In genomic region chr15:73741401-73741836, GRCh38 we compare ENCODE assay signal across 22 cellular contexts. TPM values are rescaled to one million over a fixed set of nuclear protein-coding genes. Genes with fewer than 3 reads are reported as not detected.
DNase-seq lines count a peak whose midpoint lies in the region; ATAC-seq and TF ChIP-seq lines count a peak whose summit lies in the region.
"Had no signal": no experiment of that assay in that cellular context is flagged by ENCODE, and none has a peak within 500 bp of the region (broad histone marks: within the 10 kb centered on the region; RNA-seq: fewer than 3 reads in every experiment).

No MANE protein-coding gene starts in this region.

- in situ Hi-C loops in HAP-1 (cut with MboI; ENCODE audit: low sequenced_read_pairs) = no loop called here

- no peak overlapping the region for H3K4me3 ChIP-seq in HAP-1
- H3K4me3 ChIP-seq: GM23338, MG63, SJCRH30 had no signal

- peak; percentile 71 for ATAC-seq in sciatic nerve
- ATAC-seq in HG02973 (IDR thresholded peaks at IDR 0.05; ENCODE audit: unreplicated experiment) = no peak
- no peak for ATAC-seq in GM18517 (IDR thresholded peaks at IDR 0.05; ENCODE audit: unreplicated experiment)
- ATAC-seq: GM23338, Panc1 had no signal

- peak overlapping the region; percentile 28 for H3K27ac Mint-ChIP-seq in chondrocyte (ENCODE audit: unreplicated experiment)
- H3K27ac Mint-ChIP-seq: CD4-positive, CD25-positive, alpha-beta regulatory T cell; GM23338 had no signal

- H3K4me3 Mint-ChIP-seq in chondrocyte (ENCODE audit: unreplicated experiment) = no peak overlapping the region
- H3K4me3 Mint-ChIP-seq: CD4-positive, CD25-positive, alpha-beta regulatory T cell; GM23338 had no signal

- H3K36me3 Mint-ChIP-seq in chondrocyte (ENCODE audit: low read depth) = peaks cover 5% of the 10 kb centered on the region
- H3K36me3 Mint-ChIP-seq: CD4-positive, CD25-positive, alpha-beta regulatory T cell had no signal

- no peaks in the 10 kb centered on the region for H3K9me3 ChIP-seq in HAP-1
- H3K9me3 ChIP-seq: BE2C, MG63, SJCRH30 had no signal

- H3K27me3 Mint-ChIP-seq in chondrocyte (ENCODE audit: low read depth) = no peaks in the 10 kb centered on the region

- H3K36me3 ChIP-seq in HAP-1 (replicated peaks) = no peaks in the 10 kb centered on the region
- H3K36me3 ChIP-seq: BE2C, MG63, SJCRH30 had no signal

- CTCF ChIA-PET in HEK293T (lab: Yijun Ruan, JAX) = no interaction called here

- no peaks in the 10 kb centered on the region for H3K4me1 ChIP-seq in HAP-1
- H3K4me1 ChIP-seq: BE2C had no signal

- intact Hi-C loops in sciatic nerve (cut with DNase I) = no loop called here

- no peaks in the 10 kb centered on the region for H3K9me3 Mint-ChIP-seq in chondrocyte (ENCODE audit: low read depth)
- H3K9me3 Mint-ChIP-seq: CD4-positive, CD25-positive, alpha-beta regulatory T cell; GM23338 had no signal

- POLR2A ChIA-PET in HEK293T (lab: Yijun Ruan, JAX) = no interaction called here

- DNase-seq in EH (ENCODE audit: low read depth) (peak; percentile 29), HEK293T (ENCODE audit: extremely low spot score) (no peak), chondrocyte (ENCODE audit: low spot score) (no peak), sciatic nerve (ENCODE audit: low spot score) (no peak), HAP-1 (ENCODE audit: low spot score in 2 of 2) (no peak)
- DNase-seq: BE2C; CD4-positive, CD25-positive, alpha-beta regulatory T cell; COR-L47; DMS 273 treated with DMSO at 0.1 percent for 48 hours; DND-41; IMR-90; Karpas-422; MG63; NCI-H1092; NCI-H1436 treated with DMSO at 0.1 percent for 48 hours; NCI-H2029; NCI-H526 treated with DMSO at 0.1 percent for 48 hours; SJCRH30 had no signal

- no peak for TF ChIP-seq CTCF in chondrocyte (IDR thresholded peaks at IDR 0.05)

- peaks cover 4% of the 10 kb centered on the region; the same call in 1 of the 2 replicates for H3K27me3 ChIP-seq in HAP-1 (ENCODE audit: low read depth)
- H3K27me3 ChIP-seq: BE2C, MG63 had no signal

- H3K4me1 Mint-ChIP-seq in chondrocyte (ENCODE audit: low read depth) = peaks cover 6% of the 10 kb centered on the region
- H3K4me1 Mint-ChIP-seq: CD4-positive, CD25-positive, alpha-beta regulatory T cell had no signal

TF ChIP-seq in HEK293T, 16 proteins besides CTCF, POLR2A, EP300 and RAD21:
- TF ChIP-seq TARDBP (IDR thresholded peaks at IDR 0.05) (no peak), HDGF (IDR thresholded peaks at IDR 0.05; ENCODE audit: borderline replicate concordance) (no peak), PKNOX1 (IDR thresholded peaks at IDR 0.05) (peak; percentile 29; the same call in 1 of the 2 replicates), FOXM1 (IDR thresholded peaks at IDR 0.05; ENCODE audit: borderline replicate concordance) (no peak), FOXK2 (IDR thresholded peaks at IDR 0.05) (no peak)

RNA-seq across cellular contexts. Expression of gene INSYN1, which starts 11.7 kb away (rescaled TPM):
- total RNA-seq in chondrocyte (9.9 to 24.9 TPM (median 23.0 TPM) in 3 replicates), sciatic nerve (7.8 TPM)
- total RNA-seq: CD4-positive, CD25-positive, alpha-beta regulatory T cell; SJCRH30 had no signal

RNA-seq across cellular contexts. Expression of gene CD276, which starts 57.2 kb away (rescaled TPM):
- total RNA-seq in chondrocyte = 157 to 196 TPM (median 192 TPM) in 3 replicates
- total RNA-seq in sciatic nerve = 47.0 TPM
- total RNA-seq: CD4-positive, CD25-positive, alpha-beta regulatory T cell had no signal
